In genomic region chr1:48869116-48869893, GRCh38 we compare ENCODE assay signal across 2 cellular contexts.
TF ChIP-seq lines count a peak whose summit lies in the region.

No MANE protein-coding gene starts in this region.

TF ChIP-seq in GM23338, 12 proteins besides CTCF, POLR2A, EP300 and RAD21:
- TF ChIP-seq ETS1 (IDR thresholded peaks at IDR 0.05): no peak
- TF ChIP-seq EZH2phosphoT487 (IDR thresholded peaks at IDR 0.05; ENCODE audit: unreplicated experiment): no peak
- TF ChIP-seq STAT1 (IDR thresholded peaks at IDR 0.05; ENCODE audit: unreplicated experiment): no peak
- no peak for TF ChIP-seq ZNF331 (CRISPR knock-in tag; IDR thresholded peaks at IDR 0.05; ENCODE audit: low read depth)
- TF ChIP-seq, protein P1, sequence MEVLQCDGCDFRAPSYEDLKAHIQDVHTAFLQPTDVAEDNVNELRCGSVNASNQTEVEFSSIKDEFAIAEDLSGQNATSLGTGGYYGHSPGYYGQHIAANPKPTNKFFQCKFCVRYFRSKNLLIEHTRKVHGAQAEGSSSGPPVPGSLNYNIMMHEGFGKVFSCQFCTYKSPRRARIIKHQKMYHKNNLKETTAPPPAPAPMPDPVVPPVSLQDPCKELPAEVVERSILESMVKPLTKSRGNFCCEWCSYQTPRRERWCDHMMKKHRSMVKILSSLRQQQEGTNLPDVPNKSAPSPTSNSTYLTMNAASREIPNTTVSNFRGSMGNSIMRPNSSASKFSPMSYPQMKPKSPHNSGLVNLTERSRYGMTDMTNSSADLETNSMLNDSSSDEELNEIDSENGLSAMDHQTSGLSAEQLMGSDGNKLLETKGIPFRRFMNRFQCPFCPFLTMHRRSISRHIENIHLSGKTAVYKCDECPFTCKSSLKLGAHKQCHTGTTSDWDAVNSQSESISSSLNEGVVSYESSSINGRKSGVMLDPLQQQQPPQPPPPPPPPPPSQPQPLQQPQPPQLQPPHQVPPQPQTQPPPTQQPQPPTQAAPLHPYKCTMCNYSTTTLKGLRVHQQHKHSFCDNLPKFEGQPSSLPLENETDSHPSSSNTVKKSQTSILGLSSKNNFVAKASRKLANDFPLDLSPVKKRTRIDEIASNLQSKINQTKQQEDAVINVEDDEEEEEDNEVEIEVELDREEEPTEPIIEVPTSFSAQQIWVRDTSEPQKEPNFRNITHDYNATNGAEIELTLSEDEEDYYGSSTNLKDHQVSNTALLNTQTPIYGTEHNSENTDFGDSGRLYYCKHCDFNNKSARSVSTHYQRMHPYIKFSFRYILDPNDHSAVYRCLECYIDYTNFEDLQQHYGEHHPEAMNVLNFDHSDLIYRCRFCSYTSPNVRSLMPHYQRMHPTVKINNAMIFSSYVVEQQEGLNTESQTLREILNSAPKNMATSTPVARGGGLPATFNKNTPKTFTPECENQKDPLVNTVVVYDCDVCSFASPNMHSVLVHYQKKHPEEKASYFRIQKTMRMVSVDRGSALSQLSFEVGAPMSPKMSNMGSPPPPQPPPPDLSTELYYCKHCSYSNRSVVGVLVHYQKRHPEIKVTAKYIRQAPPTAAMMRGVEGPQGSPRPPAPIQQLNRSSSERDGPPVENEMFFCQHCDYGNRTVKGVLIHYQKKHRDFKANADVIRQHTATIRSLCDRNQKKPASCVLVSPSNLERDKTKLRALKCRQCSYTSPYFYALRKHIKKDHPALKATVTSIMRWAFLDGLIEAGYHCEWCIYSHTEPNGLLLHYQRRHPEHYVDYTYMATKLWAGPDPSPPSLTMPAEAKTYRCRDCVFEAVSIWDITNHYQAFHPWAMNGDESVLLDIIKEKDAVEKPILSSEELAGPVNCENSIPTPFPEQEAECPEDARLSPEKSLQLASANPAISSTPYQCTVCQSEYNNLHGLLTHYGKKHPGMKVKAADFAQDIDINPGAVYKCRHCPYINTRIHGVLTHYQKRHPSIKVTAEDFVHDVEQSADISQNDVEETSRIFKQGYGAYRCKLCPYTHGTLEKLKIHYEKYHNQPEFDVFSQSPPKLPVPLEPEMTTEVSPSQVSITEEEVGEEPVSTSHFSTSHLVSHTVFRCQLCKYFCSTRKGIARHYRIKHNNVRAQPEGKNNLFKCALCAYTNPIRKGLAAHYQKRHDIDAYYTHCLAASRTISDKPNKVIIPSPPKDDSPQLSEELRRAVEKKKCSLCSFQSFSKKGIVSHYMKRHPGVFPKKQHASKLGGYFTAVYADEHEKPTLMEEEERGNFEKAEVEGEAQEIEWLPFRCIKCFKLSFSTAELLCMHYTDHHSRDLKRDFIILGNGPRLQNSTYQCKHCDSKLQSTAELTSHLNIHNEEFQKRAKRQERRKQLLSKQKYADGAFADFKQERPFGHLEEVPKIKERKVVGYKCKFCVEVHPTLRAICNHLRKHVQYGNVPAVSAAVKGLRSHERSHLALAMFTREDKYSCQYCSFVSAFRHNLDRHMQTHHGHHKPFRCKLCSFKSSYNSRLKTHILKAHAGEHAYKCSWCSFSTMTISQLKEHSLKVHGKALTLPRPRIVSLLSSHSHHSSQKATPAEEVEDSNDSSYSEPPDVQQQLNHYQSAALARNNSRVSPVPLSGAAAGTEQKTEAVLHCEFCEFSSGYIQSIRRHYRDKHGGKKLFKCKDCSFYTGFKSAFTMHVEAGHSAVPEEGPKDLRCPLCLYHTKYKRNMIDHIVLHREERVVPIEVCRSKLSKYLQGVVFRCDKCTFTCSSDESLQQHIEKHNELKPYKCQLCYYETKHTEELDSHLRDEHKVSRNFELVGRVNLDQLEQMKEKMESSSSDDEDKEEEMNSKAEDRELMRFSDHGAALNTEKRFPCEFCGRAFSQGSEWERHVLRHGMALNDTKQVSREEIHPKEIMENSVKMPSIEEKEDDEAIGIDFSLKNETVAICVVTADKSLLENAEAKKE (CRISPR knock-in tag; IDR thresholded peaks at IDR 0.05): no peak
- TF ChIP-seq, protein P2, sequence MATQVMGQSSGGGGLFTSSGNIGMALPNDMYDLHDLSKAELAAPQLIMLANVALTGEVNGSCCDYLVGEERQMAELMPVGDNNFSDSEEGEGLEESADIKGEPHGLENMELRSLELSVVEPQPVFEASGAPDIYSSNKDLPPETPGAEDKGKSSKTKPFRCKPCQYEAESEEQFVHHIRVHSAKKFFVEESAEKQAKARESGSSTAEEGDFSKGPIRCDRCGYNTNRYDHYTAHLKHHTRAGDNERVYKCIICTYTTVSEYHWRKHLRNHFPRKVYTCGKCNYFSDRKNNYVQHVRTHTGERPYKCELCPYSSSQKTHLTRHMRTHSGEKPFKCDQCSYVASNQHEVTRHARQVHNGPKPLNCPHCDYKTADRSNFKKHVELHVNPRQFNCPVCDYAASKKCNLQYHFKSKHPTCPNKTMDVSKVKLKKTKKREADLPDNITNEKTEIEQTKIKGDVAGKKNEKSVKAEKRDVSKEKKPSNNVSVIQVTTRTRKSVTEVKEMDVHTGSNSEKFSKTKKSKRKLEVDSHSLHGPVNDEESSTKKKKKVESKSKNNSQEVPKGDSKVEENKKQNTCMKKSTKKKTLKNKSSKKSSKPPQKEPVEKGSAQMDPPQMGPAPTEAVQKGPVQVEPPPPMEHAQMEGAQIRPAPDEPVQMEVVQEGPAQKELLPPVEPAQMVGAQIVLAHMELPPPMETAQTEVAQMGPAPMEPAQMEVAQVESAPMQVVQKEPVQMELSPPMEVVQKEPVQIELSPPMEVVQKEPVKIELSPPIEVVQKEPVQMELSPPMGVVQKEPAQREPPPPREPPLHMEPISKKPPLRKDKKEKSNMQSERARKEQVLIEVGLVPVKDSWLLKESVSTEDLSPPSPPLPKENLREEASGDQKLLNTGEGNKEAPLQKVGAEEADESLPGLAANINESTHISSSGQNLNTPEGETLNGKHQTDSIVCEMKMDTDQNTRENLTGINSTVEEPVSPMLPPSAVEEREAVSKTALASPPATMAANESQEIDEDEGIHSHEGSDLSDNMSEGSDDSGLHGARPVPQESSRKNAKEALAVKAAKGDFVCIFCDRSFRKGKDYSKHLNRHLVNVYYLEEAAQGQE (IDR thresholded peaks at IDR 0.05; ENCODE audit: unreplicated experiment): no peak
- no peak for TF ChIP-seq ZNF114 (CRISPR knock-in tag; IDR thresholded peaks at IDR 0.05)
- no peak for TF ChIP-seq POLR2AphosphoS5 (IDR thresholded peaks at IDR 0.05; ENCODE audit: low read depth)

TF ChIP-seq in H1, 55 proteins besides CTCF, POLR2A, EP300 and RAD21:
- no peak for TF ChIP-seq NRF1 (IDR thresholded peaks at IDR 0.05; ENCODE audit: low read depth, low read length)
